Comparison of ENCODE assay signal across 8 cellular contexts in the genomic region with DNA sequence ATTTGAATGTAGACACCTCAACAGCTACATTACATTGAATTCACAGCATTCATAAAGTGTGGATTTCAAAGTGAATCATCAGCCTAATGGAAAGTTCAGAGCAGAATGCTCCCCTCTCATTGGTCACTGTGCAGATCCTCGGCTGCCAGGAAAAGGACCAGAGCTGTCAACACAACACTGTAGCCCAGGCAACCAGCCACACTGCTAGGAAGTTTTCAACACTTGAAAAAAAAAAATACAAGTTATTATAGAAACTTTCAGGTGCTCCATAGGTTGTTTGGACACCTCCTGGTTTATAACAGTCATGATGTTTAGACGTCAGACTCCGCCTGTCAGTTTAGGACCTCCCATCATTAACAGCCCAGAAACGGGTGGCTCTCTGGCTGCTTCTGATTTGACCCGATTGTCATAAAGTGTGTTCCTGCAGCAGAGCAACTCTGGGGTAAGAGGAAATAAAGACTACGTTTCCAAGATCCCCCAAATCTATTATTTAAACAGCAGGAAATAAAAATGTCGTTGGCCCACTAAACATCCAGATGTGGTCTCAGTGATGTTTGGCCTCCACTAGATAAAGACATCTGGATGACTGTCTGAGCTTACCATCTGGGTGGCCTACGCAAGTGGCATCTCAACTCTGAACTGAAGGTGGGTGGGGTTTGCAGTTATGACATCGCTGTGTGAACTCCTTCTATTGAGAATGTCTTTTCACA.
A peak's percentile ranks its signal among the peaks of the same experiment; 100 is the strongest.
DNase-seq lines count a peak whose midpoint lies in the region; ATAC-seq and TF ChIP-seq lines count a peak whose summit lies in the region.

No MANE protein-coding gene starts in this region.

- H3K27ac ChIP-seq in A673 (ENCODE audit: low read depth, low read length, poor library complexity, severe bottlenecking), result no peak overlapping the region

- BruUV-seq in A673 (replicated peaks; lab: Mats Ljungman, UMichigan), result no TSS peak

- ATAC-seq in GM21526 (IDR thresholded peaks at IDR 0.05; ENCODE audit: low FRiP score, unreplicated experiment), result no peak
- no peak for ATAC-seq in GM21360 (IDR thresholded peaks at IDR 0.05; ENCODE audit: unreplicated experiment)
- ATAC-seq in HG03196 (IDR thresholded peaks at IDR 0.05; ENCODE audit: unreplicated experiment), result no peak

- no peaks in the 10 kb centered on the region for H3K27me3 ChIP-seq in A673 (replicated peaks; ENCODE audit: insufficient read depth, low read depth, low read length, poor library complexity)

- no peaks in the 10 kb centered on the region for H3K9me3 ChIP-seq in A673 (ENCODE audit: low read depth, low read length, poor library complexity, severe bottlenecking)

- no peak overlapping the region for H3K4me3 ChIP-seq in A673 (ENCODE audit: low read depth, low read length, poor library complexity, severe bottlenecking)

- H3K4me1 ChIP-seq in A673 (ENCODE audit: insufficient read depth, low read length, poor library complexity, severe bottlenecking), result peaks cover 14% of the 10 kb centered on the region

- POLR2A ChIA-PET in A673 (lab: Charles Lee; ENCODE audit: low non-redundant PET), result no interaction called here

- intact Hi-C loops in A673 (cut with micrococcal nuclease; ENCODE audit: unreplicated experiment), result no loop called here

- CTCF ChIA-PET in A673 (lab: Charles Lee), result interaction anchor here (0.6 kb wide), 1 partner anchor 31 kb away, joined by 3 read pairs; no protein-coding TSS in a partner anchor

- TF ChIP-seq CTCF in A673 (conservative IDR thresholded peaks at IDR 0.05; ENCODE audit: low read depth, low read length), result no peak

- peak; percentile 57 for DNase-seq in A673 (ENCODE audit: low spot score)
- DNase-seq in HUDEP-2 (lab: John Stamatoyannopoulos, UW; ENCODE audit: unreplicated experiment in 76 of 76), result peak in 74 of 76 experiments; percentile 10 to 88 (median 60)
- DNase-seq in astrocyte of the hippocampus (ENCODE audit: low read depth, low spot score), result peak; percentile 94
- peak; percentile 40 for DNase-seq in kidney glomerular epithelial cell (lab: John Stamatoyannopoulos, UW)
- DNase-seq in SIG-M5 treated with dmso at 0.1 percent for 504 hours (lab: John Stamatoyannopoulos, UW; ENCODE audit: unreplicated experiment), result no peak

- H3K36me3 ChIP-seq in A673 (ENCODE audit: insufficient read depth, low read length, poor library complexity, severe bottlenecking), result no peaks in the 10 kb centered on the region
